In genomic region chr5:38736089-38736488, GRCh38 we compare ENCODE assay signal across 24 cellular contexts.
"Had no signal": no experiment of that assay in that cellular context is flagged by ENCODE, and none has a peak within 500 bp of the region (broad histone marks: within the 10 kb centered on the region; RNA-seq: fewer than 3 reads in every experiment).

No MANE protein-coding gene starts in this region.

- ATAC-seq: lower lobe of right lung; naive thymus-derived CD8-positive, alpha-beta T cell; pancreas; sciatic nerve; stimulated activated naive B cell treated with anti-CD40 and anti-IgM and Interleukin-4, amounts not matched to agents 10 μg/mL and 1 μg/mL and 100 μg/mL, for 72 hours; stimulated activated naive CD8-positive, alpha-beta T cell treated with anti-CD3 and anti-CD28 coated beads, Interleukin-15, Interleukin-2, amounts not matched to agents 100 U/mL and 50 U/mL, for 24 hours had no signal

- H3K36me3 ChIP-seq: lower lobe of right lung, pancreas, prostate gland, stomach, thyroid gland, transverse colon, upper lobe of left lung, vagina had no signal

- H3K4me3 ChIP-seq: hepatocyte, lower lobe of right lung, pancreas, prostate gland, skin epidermis, stomach, testis, thyroid gland, transverse colon, upper lobe of left lung, vagina had no signal

- H3K4me1 ChIP-seq: lower lobe of right lung, pancreas, prostate gland, stomach, testis, thyroid gland, transverse colon, upper lobe of left lung, vagina had no signal

- H3K9me3 ChIP-seq: lower lobe of right lung, pancreas, prostate gland, stomach, testis, thyroid gland, transverse colon, upper lobe of left lung, vagina had no signal

- DNase-seq: islet precursor cell; lower lobe of right lung; mammary epithelial cell; mesenchymal stem cell; naive thymus-derived CD8-positive, alpha-beta T cell; nucleus accumbens; pancreas; posterior cingulate gyrus; stimulated activated CD4-positive, alpha-beta T cell treated with anti-CD3 and anti-CD28 coated beads, Interleukin-12 subunit alpha, Interleukin-12 subunit beta, amount 100 ng/mL, for 4 hours; stimulated activated CD4-positive, alpha-beta T cell treated with anti-CD3 and anti-CD28 coated beads, Interleukin-15, amount 100 ng/mL, for 24 hours; stimulated activated CD4-positive, alpha-beta T cell treated with anti-CD3 and anti-CD28 coated beads, Interleukin-2, amount 100 ng/mL, for 24 hours; stimulated activated CD4-positive, alpha-beta T cell treated with anti-CD3 and anti-CD28 coated beads, Interleukin-4, amount 100 ng/mL, for 1 hour; stimulated activated naive B cell treated with anti-CD40 and anti-IgM and Interleukin-4, amounts not matched to agents 10 μg/mL and 1 μg/mL and 100 μg/mL, for 72 hours; stimulated activated naive CD8-positive, alpha-beta T cell treated with anti-CD3 and anti-CD28 coated beads, Interleukin-15, Interleukin-2, amounts not matched to agents 100 U/mL and 50 U/mL, for 24 hours; stomach; testis; thyroid gland; transverse colon; upper lobe of left lung had no signal

- H3K27ac ChIP-seq: hepatocyte, lower lobe of right lung, pancreas, prostate gland, skin epidermis, stomach, testis, thyroid gland, transverse colon, upper lobe of left lung, vagina had no signal

- FAIRE-seq: pancreas had no signal

- H3K27me3 ChIP-seq: hepatocyte, pancreas, stomach, testis, thyroid gland, transverse colon, upper lobe of left lung, vagina had no signal
